In genomic region chr16:55557186-55557585, GRCh38 we compare ENCODE assay signal across 27 cellular contexts. TPM values are rescaled to one million over a fixed set of nuclear protein-coding genes. Genes with fewer than 3 reads are reported as not detected.
"Had no signal": no experiment of that assay in that cellular context is flagged by ENCODE, and none has a peak within 500 bp of the region (broad histone marks: within the 10 kb centered on the region; RNA-seq: fewer than 3 reads in every experiment).

No MANE protein-coding gene starts in this region.

- DNase-seq: activated CD4-positive, alpha-beta memory T cell treated with anti-CD3 and anti-CD28 coated beads, Interleukin-2, amount 10 ng/mL, durations not matched to agents 7 days and 5 days; activated CD4-positive, alpha-beta T cell treated with anti-CD3 and anti-CD28 coated beads, Interleukin-2, amount 10 ng/mL, durations not matched to agents 7 days and 5 days; activated CD4-positive, CD25-positive, alpha-beta regulatory T cell treated with anti-CD3 and anti-CD28 coated beads, Interleukin-2, amount 50 U/mL, for 72 hours; activated naive CD8-positive, alpha-beta T cell treated with anti-CD3 and anti-CD28 coated beads, Interleukin-2, amount 50 U/mL, for 24 hours; activated T-cell treated with anti-CD3 and anti-CD28 coated beads, Interleukin-2, amount 50 U/mL, for 4 hours; amygdala; dermis blood vessel endothelial cell; effector CD8-positive, alpha-beta T cell; erythroblast; heart left ventricle; lower lobe of right lung; mesendoderm; small intestine; stimulated activated CD4-positive, alpha-beta T cell treated with anti-CD3 and anti-CD28 coated beads, Interleukin-4, amount 100 ng/mL, for 24 hours; T-helper 9 cell had no signal

- H3K9me3 ChIP-seq: lower lobe of right lung had no signal

- H3K4me3 ChIP-seq: heart left ventricle, lower lobe of right lung had no signal

- H3K27me3 ChIP-seq: foreskin keratinocyte, heart left ventricle had no signal

- FAIRE-seq: colon, endometrium, small intestine, TTC549 had no signal

- H3K36me3 ChIP-seq: lower lobe of right lung had no signal

- ATAC-seq: activated naive CD8-positive, alpha-beta T cell treated with anti-CD3 and anti-CD28 coated beads, Interleukin-2, amount 50 U/mL, for 24 hours; activated T-cell treated with anti-CD3 and anti-CD28 coated beads, Interleukin-2, amount 50 U/mL, for 4 hours; activated T-helper 17 cell treated with anti-CD3 and anti-CD28 coated beads, Interleukin-2, amount 50 U/mL, for 72 hours; foreskin keratinocyte; heart left ventricle; left lobe of liver; lower lobe of right lung; natural killer cell treated with Interleukin-12 subunit alpha and Interleukin-12 subunit beta and Interleukin-15 and Interleukin-18, amount 100 ng/mL, for 72 hours; sciatic nerve; stimulated activated effector memory CD8-positive, alpha-beta T cell treated with anti-CD3 and anti-CD28 coated beads, Interleukin-12 subunit alpha, Interleukin-12 subunit beta, amount 100 ng/mL, for 72 hours had no signal

- H3K27ac ChIP-seq: foreskin keratinocyte, heart left ventricle, lower lobe of right lung had no signal

RNA-seq across cellular contexts. Expression of gene CAPNS2, which starts 9.3 kb away (rescaled TPM):
- total RNA-seq: activated CD4-positive, alpha-beta memory T cell treated with anti-CD3 and anti-CD28 coated beads, Interleukin-2, amount 10 ng/mL, durations not matched to agents 7 days and 5 days; activated CD4-positive, alpha-beta T cell treated with anti-CD3 and anti-CD28 coated beads, Interleukin-2, amount 10 ng/mL, durations not matched to agents 7 days and 5 days; activated T-cell treated with anti-CD3 and anti-CD28 coated beads, Interleukin-2, amount 50 U/mL, for 4 hours; activated T-helper 17 cell treated with anti-CD3 and anti-CD28 coated beads, Interleukin-2, amount 50 U/mL, for 72 hours; kidney epithelial cell; left lobe of liver; mononuclear cell; myocyte; natural killer cell treated with Interleukin-12 subunit alpha and Interleukin-12 subunit beta and Interleukin-15 and Interleukin-18, amount 100 ng/mL, for 72 hours had no signal
- polyA plus RNA-seq: heart left ventricle had no signal
